In genomic region chr6:118398066-118398465, GRCh38 we compare ENCODE assay signal across 20 cellular contexts.
A peak's percentile ranks its signal among the peaks of the same experiment; 100 is the strongest.
DNase-seq lines count a peak whose midpoint lies in the region; ATAC-seq and TF ChIP-seq lines count a peak whose summit lies in the region.
"Had no signal": no experiment of that assay in that cellular context is flagged by ENCODE, and none has a peak within 500 bp of the region (broad histone marks: within the 10 kb centered on the region; RNA-seq: fewer than 3 reads in every experiment).

No MANE protein-coding gene starts in this region.

- H3K27ac ChIP-seq in gastrocnemius medialis (peak overlapping the region; percentile 79 to 87 (median 82)), right lobe of liver (no peak overlapping the region), prostate gland (no peak overlapping the region)
- H3K27ac ChIP-seq: RWPE1 had no signal

- TF ChIP-seq CTCF in brain (conservative IDR thresholded peaks at IDR 0.05) = no peak
- TF ChIP-seq CTCF in gastrocnemius medialis (IDR thresholded peaks at IDR 0.05 in 4 of 5, conservative IDR thresholded peaks at IDR 0.05 in 1 of 5) = no peak
- no peak for TF ChIP-seq CTCF in right lobe of liver (IDR thresholded peaks at IDR 0.05)
- TF ChIP-seq CTCF in prostate gland (IDR thresholded peaks at IDR 0.05) = no peak

- intact Hi-C loops in left ventricle myocardium superior (cut with micrococcal nuclease) (no loop called here), gastrocnemius medialis (cut with DNase I; ENCODE audit: low total_unique reads) (no loop called here), right lobe of liver (cut with DNase I) (no loop called here), prostate gland (cut with DNase I) (no loop called here)

- peaks cover 0 to 5% (median 3%) of the 10 kb centered on the region in 5 experiments for H3K9me3 Mint-ChIP-seq in brain
- H3K9me3 Mint-ChIP-seq: IgD-negative memory B cell had no signal

- WGBS in right lobe of liver (ENCODE audit: insufficient coverage, low coverage, low lambda C conversion rate, missing lambda C conversion rate) = 25% methylated on average over 1 of the region's 1 CpG
- WGBS in prostate gland = 46% methylated on average over 1 of the region's 1 CpG

- no peak overlapping the region for H3K4me3 ChIP-seq in gastrocnemius medialis
- H3K4me3 ChIP-seq in right lobe of liver = no peak overlapping the region
- no peak overlapping the region for H3K4me3 ChIP-seq in prostate gland
- H3K4me3 ChIP-seq: GM12878 had no signal

- ATAC-seq in left ventricle myocardium superior (peak; percentile 76), gastrocnemius medialis (peak; percentile 90 to 93), right lobe of liver (no peak), GM21576 (IDR thresholded peaks at IDR 0.05; ENCODE audit: unreplicated experiment) (no peak)
- ATAC-seq: GM12878, SK-N-SH treated with all-trans-retinoic acid at 6 μM for 48 hours had no signal

- no peaks in the 10 kb centered on the region for H3K27me3 ChIP-seq in gastrocnemius medialis
- no peaks in the 10 kb centered on the region for H3K27me3 ChIP-seq in right lobe of liver
- no peaks in the 10 kb centered on the region for H3K27me3 ChIP-seq in prostate gland (replicated peaks; ENCODE audit: insufficient read depth)
- H3K27me3 ChIP-seq: BE2C had no signal

- no peak overlapping the region for H3K4me3 Mint-ChIP-seq in brain
- H3K4me3 Mint-ChIP-seq: CD4-positive, CD25-positive, alpha-beta regulatory T cell; IgD-negative memory B cell had no signal

- H3K4me1 ChIP-seq in gastrocnemius medialis = peaks cover 34% of the 10 kb centered on the region in 2 donors
- H3K4me1 ChIP-seq in right lobe of liver = no peaks in the 10 kb centered on the region
- no peaks in the 10 kb centered on the region for H3K4me1 ChIP-seq in prostate gland (replicated peaks)
- H3K4me1 ChIP-seq: BE2C had no signal

- DNase-seq in NCI-H345 (lab: John Stamatoyannopoulos, UW) (peak; percentile 13), NCI-H345 treated with DMSO at 0.1 percent for 48 hours (lab: John Stamatoyannopoulos, UW; ENCODE audit: unreplicated experiment) (no peak), left ventricle myocardium superior (no peak), gastrocnemius medialis (no peak), right lobe of liver (no peak), prostate gland (ENCODE audit: low spot score) (no peak)
- DNase-seq: BE2C; CD4-positive, CD25-positive, alpha-beta regulatory T cell; DND-41; H7; MV-4-11; NCI-H146; NCI-H2029; NCI-H69 had no signal

- no peaks in the 10 kb centered on the region for H3K9me3 ChIP-seq in gastrocnemius medialis
- no peaks in the 10 kb centered on the region for H3K9me3 ChIP-seq in right lobe of liver
- H3K9me3 ChIP-seq in prostate gland = no peaks in the 10 kb centered on the region
- H3K9me3 ChIP-seq: BE2C had no signal

- TF ChIP-seq POLR2A in gastrocnemius medialis (IDR thresholded peaks at IDR 0.05) (no peak), right lobe of liver (IDR thresholded peaks at IDR 0.05) (no peak), prostate gland (IDR thresholded peaks at IDR 0.05) (no peak)

- no peaks in the 10 kb centered on the region for H3K36me3 ChIP-seq in gastrocnemius medialis
- H3K36me3 ChIP-seq in right lobe of liver = no peaks in the 10 kb centered on the region
- no peaks in the 10 kb centered on the region for H3K36me3 ChIP-seq in prostate gland
- H3K36me3 ChIP-seq: BE2C had no signal

- in situ Hi-C loops in gastrocnemius medialis (cut with MboI; ENCODE audit: low sequenced_read_pairs in 4 of 4) = no loop called here

- peak overlapping the region in 3 of 5 experiments; percentile 29 to 90 (median 63) for H3K27ac Mint-ChIP-seq in brain
- H3K27ac Mint-ChIP-seq: CD4-positive, CD25-positive, alpha-beta regulatory T cell; IgD-negative memory B cell had no signal

- H3K36me3 Mint-ChIP-seq in brain = no peaks in the 10 kb centered on the region
- H3K36me3 Mint-ChIP-seq: IgD-negative memory B cell had no signal

- H3K27me3 Mint-ChIP-seq in brain = no peaks in the 10 kb centered on the region
- H3K27me3 Mint-ChIP-seq: CD4-positive, CD25-positive, alpha-beta regulatory T cell; IgD-negative memory B cell had no signal

- peaks cover 10% of the 10 kb centered on the region for H3K4me1 Mint-ChIP-seq in brain
- H3K4me1 Mint-ChIP-seq: CD4-positive, CD25-positive, alpha-beta regulatory T cell; IgD-negative memory B cell had no signal

Comparison
In these comparisons a context has a peak if more than half of its experiments do, and no peak if none do; other contexts are left out.
1. ATAC-seq: peak in left ventricle myocardium superior (single experiment) and gastrocnemius medialis (2 of 2); none in right lobe of liver (0 of 4) and GM21576 (single experiment).
2. H3K27ac ChIP-seq: peak in gastrocnemius medialis (4 of 4); none in right lobe of liver (0 of 3) and prostate gland (0 of 2).